In the genomic region with DNA sequence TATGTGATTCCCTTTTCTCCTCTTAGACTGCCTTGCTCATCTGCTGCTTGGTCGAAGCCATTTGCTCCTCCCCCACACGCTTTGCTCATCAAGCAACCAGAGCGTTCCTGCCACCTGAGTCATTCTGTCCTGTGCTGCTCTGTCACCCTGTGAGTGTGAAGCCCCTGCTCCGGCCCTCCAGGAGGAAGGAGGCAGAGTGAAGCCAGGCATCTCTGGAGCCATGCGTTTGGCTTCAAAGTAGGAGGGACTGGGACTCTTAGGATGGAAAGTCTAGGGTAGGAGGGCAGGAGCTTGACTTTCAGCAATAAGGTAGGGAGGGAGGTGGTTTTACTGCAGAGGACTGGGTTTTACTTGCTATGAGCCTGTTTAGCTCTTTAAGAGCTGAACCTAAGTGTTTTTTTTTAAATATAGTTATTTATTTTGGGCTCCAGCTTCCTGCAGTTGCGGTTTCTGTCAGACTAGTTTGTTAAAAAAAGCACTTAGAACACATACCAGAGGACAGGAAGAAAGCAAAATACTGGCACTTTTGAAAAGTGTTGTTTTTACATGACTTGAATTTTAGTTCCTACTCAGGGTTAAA, we compare ENCODE assay signal across 8 cellular contexts.
DNase-seq lines count a peak whose midpoint lies in the region; ATAC-seq lines count a peak whose summit lies in the region.

No MANE protein-coding gene starts in this region.

- H3K4me3 Mint-ChIP-seq in stimulated activated naive B cell treated with anti-CD40 and anti-IgM and Interleukin-4, amounts not matched to agents 10 μg/mL and 1 μg/mL and 100 μg/mL, for 72 hours: peak overlapping the region; percentile 80 to 83

- H3K36me3 Mint-ChIP-seq in stimulated activated naive B cell treated with anti-CD40 and anti-IgM and Interleukin-4, amounts not matched to agents 10 μg/mL and 1 μg/mL and 100 μg/mL, for 72 hours: no peaks in the 10 kb centered on the region

- H3K27ac Mint-ChIP-seq in stimulated activated naive B cell treated with anti-CD40 and anti-IgM and Interleukin-4, amounts not matched to agents 10 μg/mL and 1 μg/mL and 100 μg/mL, for 72 hours: peak overlapping the region; percentile 98

- H3K4me1 Mint-ChIP-seq in stimulated activated naive B cell treated with anti-CD40 and anti-IgM and Interleukin-4, amounts not matched to agents 10 μg/mL and 1 μg/mL and 100 μg/mL, for 72 hours: peaks cover 22 to 43% of the 10 kb centered on the region in 2 donors

- no peaks in the 10 kb centered on the region for H3K9me3 Mint-ChIP-seq in stimulated activated naive B cell treated with anti-CD40 and anti-IgM and Interleukin-4, amounts not matched to agents 10 μg/mL and 1 μg/mL and 100 μg/mL, for 72 hours

- ATAC-seq in GM21723 (IDR thresholded peaks at IDR 0.05; ENCODE audit: unreplicated experiment): peak; percentile 93
- peak; percentile 97 to 99 for ATAC-seq in stimulated activated naive B cell treated with anti-CD40 and anti-IgM and Interleukin-4, amounts not matched to agents 10 μg/mL and 1 μg/mL and 100 μg/mL, for 72 hours (replicated peaks)

- H3K4me3 ChIP-seq in Jurkat, Clone E6-1 (ENCODE audit: low read length): peak overlapping the region; percentile 44

- no peaks in the 10 kb centered on the region for H3K27me3 Mint-ChIP-seq in stimulated activated naive B cell treated with anti-CD40 and anti-IgM and Interleukin-4, amounts not matched to agents 10 μg/mL and 1 μg/mL and 100 μg/mL, for 72 hours

- peak; percentile 94 for DNase-seq in ELF-1 (ENCODE audit: low read depth, low spot score)
- peak; percentile 91 for DNase-seq in Jurkat, Clone E6-1 (ENCODE audit: low read depth, low spot score)
- DNase-seq in activated CD4-positive, alpha-beta T cell treated with anti-CD3 and anti-CD28 coated beads for 24 hours (ENCODE audit: low read depth in 2 of 2): peak; percentile 58 to 65
- peak; percentile 72 for DNase-seq in dedifferentiated amniotic fluid mesenchymal stem cell (ENCODE audit: extremely low spot score)
- DNase-seq in myocyte (ENCODE audit: low read depth): peak; percentile 94
- peak; percentile 74 for DNase-seq in stimulated activated naive B cell treated with anti-CD40 and anti-IgM and Interleukin-4, amounts not matched to agents 10 μg/mL and 1 μg/mL and 100 μg/mL, for 72 hours
- DNase-seq in HuH-7.5 (ENCODE audit: low spot score): no peak
